Comparison of ENCODE assay signal across 11 cellular contexts in genomic region chr14:22885975-22886374, GRCh38. TPM values are rescaled to one million over a fixed set of nuclear protein-coding genes. Genes with fewer than 3 reads are reported as not detected.
A peak's percentile ranks its signal among the peaks of the same experiment; 100 is the strongest.
DNase-seq lines count a peak whose midpoint lies in the region; ATAC-seq, FAIRE-seq and TF ChIP-seq lines count a peak whose summit lies in the region.
"Had no signal": no experiment of that assay in that cellular context is flagged by ENCODE, and none has a peak within 500 bp of the region (broad histone marks: within the 10 kb centered on the region; RNA-seq: fewer than 3 reads in every experiment).

No MANE protein-coding gene starts in this region.

- no peak for FAIRE-seq in kidney (lab: Jason Lieb, UNC)

- CTCF ChIA-PET in activated CD8-positive, alpha-beta memory T cell treated with anti-CD3 and anti-CD28 coated beads, Interleukin-2, amount 10 ng/mL, durations not matched to agents 7 days and 5 days (lab: Charles Lee) = interaction anchor here (0.8 to 11.1 kb wide), 13 partner anchors 11 to 329 kb away, joined by 3 to 126 read pairs (median 5); partner anchors contain the start of genes LRP10 and PRMT5

- H3K4me3 Mint-ChIP-seq in activated CD8-positive, alpha-beta memory T cell treated with anti-CD3 and anti-CD28 coated beads, Interleukin-2, amount 10 ng/mL, durations not matched to agents 7 days and 5 days = peak overlapping the region; percentile 28
- H3K4me3 Mint-ChIP-seq in activated T-helper 17 cell treated with anti-CD3 and anti-CD28 coated beads, Interleukin-2, amount 50 U/mL, for 72 hours = peak overlapping the region; percentile 92

- TF ChIP-seq POLR2A in testis (IDR thresholded peaks at IDR 0.05) = no peak

- H3K9ac ChIP-seq in kidney (ENCODE audit: low read length in 2 of 2) = no peak overlapping the region

- H3K27ac ChIP-seq in kidney (ENCODE audit: low read depth in 2 of 2, low read length in 2 of 2) (no peak overlapping the region), testis (no peak overlapping the region), coronary artery (no peak overlapping the region)
- H3K27ac ChIP-seq: SK-N-MC had no signal

- peak overlapping the region; percentile 49 to 91 for H3K4me3 ChIP-seq in kidney (ENCODE audit: low read length in 2 of 2)
- peak overlapping the region; percentile 75 to 85 for H3K4me3 ChIP-seq in testis
- no peak overlapping the region for H3K4me3 ChIP-seq in coronary artery
- H3K4me3 ChIP-seq: SK-N-MC had no signal

- H3K36me3 ChIP-seq in kidney (ENCODE audit: control insufficient read depth in 1 of 2, insufficient read depth in 2 of 2, low read length in 2 of 2) (no peaks in the 10 kb centered on the region), testis (ENCODE audit: low read depth, missing control alignments) (no peaks in the 10 kb centered on the region)
- H3K36me3 ChIP-seq: heart right ventricle, uterus had no signal

- no peak for TF ChIP-seq CTCF in kidney (IDR thresholded peaks at IDR 0.05; ENCODE audit: borderline replicate concordance, extremely low read depth, insufficient read depth)
- no peak for TF ChIP-seq CTCF in testis (IDR thresholded peaks at IDR 0.05)
- TF ChIP-seq CTCF in coronary artery (IDR thresholded peaks at IDR 0.05) = no peak

- H3K9me3 Mint-ChIP-seq in activated CD8-positive, alpha-beta memory T cell treated with anti-CD3 and anti-CD28 coated beads, Interleukin-2, amount 10 ng/mL, durations not matched to agents 7 days and 5 days (ENCODE audit: low read depth) = no peaks in the 10 kb centered on the region
- H3K9me3 Mint-ChIP-seq in activated T-helper 17 cell treated with anti-CD3 and anti-CD28 coated beads, Interleukin-2, amount 50 U/mL, for 72 hours = no peaks in the 10 kb centered on the region

- no peaks in the 10 kb centered on the region for H3K27me3 ChIP-seq in testis
- H3K27me3 ChIP-seq: uterus had no signal

- H3K9me3 ChIP-seq in kidney (ENCODE audit: control insufficient read depth in 1 of 2, low read length in 2 of 2) = no peaks in the 10 kb centered on the region
- H3K9me3 ChIP-seq in testis = no peaks in the 10 kb centered on the region
- H3K9me3 ChIP-seq: heart right ventricle, uterus had no signal

- WGBS in testis, 2 donors = 71 to 88% methylated on average over 20 to 21 of the region's 21 CpGs

- peak overlapping the region; percentile 22 for H3K27ac Mint-ChIP-seq in activated CD8-positive, alpha-beta memory T cell treated with anti-CD3 and anti-CD28 coated beads, Interleukin-2, amount 10 ng/mL, durations not matched to agents 7 days and 5 days
- no peak overlapping the region for H3K27ac Mint-ChIP-seq in activated T-helper 17 cell treated with anti-CD3 and anti-CD28 coated beads, Interleukin-2, amount 50 U/mL, for 72 hours

- DNase-seq in activated CD8-positive, alpha-beta memory T cell treated with anti-CD3 and anti-CD28 coated beads, Interleukin-2, amount 10 ng/mL, durations not matched to agents 7 days and 5 days = no peak
- no peak for DNase-seq in activated CD8-positive, alpha-beta memory T cell treated with anti-CD3 and anti-CD28 coated beads, Interleukin-2, amount 50 U/mL, for 4 hours
- DNase-seq in kidney (no peak), testis (no peak), coronary artery (ENCODE audit: low spot score) (no peak)
- DNase-seq in stimulated activated CD4-positive, alpha-beta T cell treated with anti-CD3 and anti-CD28 coated beads, Interleukin-12 subunit alpha, Interleukin-12 subunit beta, amount 100 ng/mL, for 4 hours = no peak

- no peak for ATAC-seq in activated CD8-positive, alpha-beta memory T cell treated with anti-CD3 and anti-CD28 coated beads, Interleukin-2, amount 10 ng/mL, durations not matched to agents 7 days and 5 days
- ATAC-seq in activated T-helper 17 cell treated with anti-CD3 and anti-CD28 coated beads, Interleukin-2, amount 50 U/mL, for 72 hours (replicated peaks) = no peak
- ATAC-seq in HG02610 (IDR thresholded peaks at IDR 0.05; ENCODE audit: unreplicated experiment) = no peak

- intact Hi-C loops in kidney (cut with DNase I) = no loop called here
- intact Hi-C loops in testis (cut with DNase I; ENCODE audit: low total_unique reads) = no loop called here

- peaks cover 36% of the 10 kb centered on the region for H3K4me1 Mint-ChIP-seq in activated CD8-positive, alpha-beta memory T cell treated with anti-CD3 and anti-CD28 coated beads, Interleukin-2, amount 10 ng/mL, durations not matched to agents 7 days and 5 days
- peaks cover 35% of the 10 kb centered on the region for H3K4me1 Mint-ChIP-seq in activated T-helper 17 cell treated with anti-CD3 and anti-CD28 coated beads, Interleukin-2, amount 50 U/mL, for 72 hours

- peaks cover 40% of the 10 kb centered on the region for H3K27me3 Mint-ChIP-seq in activated CD8-positive, alpha-beta memory T cell treated with anti-CD3 and anti-CD28 coated beads, Interleukin-2, amount 10 ng/mL, durations not matched to agents 7 days and 5 days
- H3K27me3 Mint-ChIP-seq in activated T-helper 17 cell treated with anti-CD3 and anti-CD28 coated beads, Interleukin-2, amount 50 U/mL, for 72 hours = no peaks in the 10 kb centered on the region

- no peaks in the 10 kb centered on the region for H3K36me3 Mint-ChIP-seq in activated CD8-positive, alpha-beta memory T cell treated with anti-CD3 and anti-CD28 coated beads, Interleukin-2, amount 10 ng/mL, durations not matched to agents 7 days and 5 days
- H3K36me3 Mint-ChIP-seq in activated T-helper 17 cell treated with anti-CD3 and anti-CD28 coated beads, Interleukin-2, amount 50 U/mL, for 72 hours (ENCODE audit: low read depth) = no peaks in the 10 kb centered on the region

- H3K4me1 ChIP-seq in kidney (ENCODE audit: control insufficient read depth in 1 of 2, insufficient read depth in 1 of 2, low read depth in 1 of 2, low read length in 2 of 2) (peaks cover 4 to 13% of the 10 kb centered on the region in 2 donors), testis (peaks cover 15% of the 10 kb centered on the region)
- H3K4me1 ChIP-seq: uterus had no signal

RNA-seq across cellular contexts. Expression of gene REM2, which starts 3.0 kb away (rescaled TPM):
- total RNA-seq in activated CD8-positive, alpha-beta memory T cell treated with anti-CD3 and anti-CD28 coated beads, Interleukin-2, amount 10 ng/mL, durations not matched to agents 7 days and 5 days = under 1 TPM; 0.26 to 0.93 TPM
- 1 to 10 TPM in 1 of 2 donors, under 1 TPM in 1; 0.56 to 1.3 TPM for total RNA-seq in activated T-helper 17 cell treated with anti-CD3 and anti-CD28 coated beads, Interleukin-2, amount 50 U/mL, for 72 hours
- total RNA-seq in kidney = 0.63 TPM
- 0.77 TPM for polyA plus RNA-seq in kidney (ENCODE audit: insufficient read depth, low read depth, low replicate concordance)
- total RNA-seq in testis = 1 to 10 TPM; 2.9 to 4.8 TPM
- polyA plus RNA-seq in testis (ENCODE audit: insufficient read depth, low read depth, low replicate concordance) = 2.4 TPM

RNA-seq across cellular contexts. Expression of gene LRP10, which starts 14.4 kb away (rescaled TPM):
- 10 to 100 TPM; 59.0 to 60.1 TPM for total RNA-seq in activated CD8-positive, alpha-beta memory T cell treated with anti-CD3 and anti-CD28 coated beads, Interleukin-2, amount 10 ng/mL, durations not matched to agents 7 days and 5 days
- total RNA-seq in activated T-helper 17 cell treated with anti-CD3 and anti-CD28 coated beads, Interleukin-2, amount 50 U/mL, for 72 hours = 10 to 100 TPM; 61.3 to 78.1 TPM
- total RNA-seq in kidney (207 TPM), testis (10 to 100 TPM; 41.3 to 67.7 TPM)
- polyA plus RNA-seq in kidney (ENCODE audit: insufficient read depth, low read depth, low replicate concordance) (74.7 TPM), testis (ENCODE audit: insufficient read depth, low read depth, low replicate concordance) (58.2 TPM)

RNA-seq across cellular contexts. Expression of gene RBM23, which starts 33.0 kb away (rescaled TPM):
- total RNA-seq in activated CD8-positive, alpha-beta memory T cell treated with anti-CD3 and anti-CD28 coated beads, Interleukin-2, amount 10 ng/mL, durations not matched to agents 7 days and 5 days = 10 to 100 TPM; 82.9 to 96.7 TPM
- total RNA-seq in activated T-helper 17 cell treated with anti-CD3 and anti-CD28 coated beads, Interleukin-2, amount 50 U/mL, for 72 hours = 10 to 100 TPM; 69.5 to 70.5 TPM
- 93.6 TPM for total RNA-seq in kidney
- polyA plus RNA-seq in kidney (ENCODE audit: insufficient read depth, low read depth, low replicate concordance) = 44.8 TPM
- 100 to 1,000 TPM in 1 of 2 donors, 10 to 100 TPM in 1; 93.3 to 115 TPM for total RNA-seq in testis
- 73.7 TPM for polyA plus RNA-seq in testis (ENCODE audit: insufficient read depth, low read depth, low replicate concordance)

RNA-seq across cellular contexts. Expression of gene PRMT5, which starts 43.2 kb away (rescaled TPM):
- total RNA-seq in activated CD8-positive, alpha-beta memory T cell treated with anti-CD3 and anti-CD28 coated beads, Interleukin-2, amount 10 ng/mL, durations not matched to agents 7 days and 5 days = 10 to 100 TPM; 49.2 to 84.0 TPM
- total RNA-seq in activated T-helper 17 cell treated with anti-CD3 and anti-CD28 coated beads, Interleukin-2, amount 50 U/mL, for 72 hours = 100 to 1,000 TPM in 1 of 2 donors, 10 to 100 TPM in 1; 61.7 to 127 TPM
- total RNA-seq in kidney (58.7 TPM), testis (10 to 100 TPM; 62.4 to 76.8 TPM)
- polyA plus RNA-seq in kidney (ENCODE audit: insufficient read depth, low read depth, low replicate concordance) (64.2 TPM), testis (ENCODE audit: insufficient read depth, low read depth, low replicate concordance) (73.9 TPM)

RNA-seq across cellular contexts. Expression of gene MMP14, which starts 49.6 kb away (rescaled TPM):
- 1 to 10 TPM; 1.3 to 2.5 TPM for total RNA-seq in activated CD8-positive, alpha-beta memory T cell treated with anti-CD3 and anti-CD28 coated beads, Interleukin-2, amount 10 ng/mL, durations not matched to agents 7 days and 5 days
- total RNA-seq in activated T-helper 17 cell treated with anti-CD3 and anti-CD28 coated beads, Interleukin-2, amount 50 U/mL, for 72 hours = 1 to 10 TPM; 1.5 to 2.1 TPM
- 108 TPM for total RNA-seq in kidney
- 30.1 TPM for polyA plus RNA-seq in kidney (ENCODE audit: insufficient read depth, low read depth, low replicate concordance)
- total RNA-seq in testis = 10 to 100 TPM; 14.2 to 35.8 TPM
- polyA plus RNA-seq in testis (ENCODE audit: insufficient read depth, low read depth, low replicate concordance) = 54.6 TPM
